1 cellular context compared by ENCODE assay signal in the genomic region with DNA sequence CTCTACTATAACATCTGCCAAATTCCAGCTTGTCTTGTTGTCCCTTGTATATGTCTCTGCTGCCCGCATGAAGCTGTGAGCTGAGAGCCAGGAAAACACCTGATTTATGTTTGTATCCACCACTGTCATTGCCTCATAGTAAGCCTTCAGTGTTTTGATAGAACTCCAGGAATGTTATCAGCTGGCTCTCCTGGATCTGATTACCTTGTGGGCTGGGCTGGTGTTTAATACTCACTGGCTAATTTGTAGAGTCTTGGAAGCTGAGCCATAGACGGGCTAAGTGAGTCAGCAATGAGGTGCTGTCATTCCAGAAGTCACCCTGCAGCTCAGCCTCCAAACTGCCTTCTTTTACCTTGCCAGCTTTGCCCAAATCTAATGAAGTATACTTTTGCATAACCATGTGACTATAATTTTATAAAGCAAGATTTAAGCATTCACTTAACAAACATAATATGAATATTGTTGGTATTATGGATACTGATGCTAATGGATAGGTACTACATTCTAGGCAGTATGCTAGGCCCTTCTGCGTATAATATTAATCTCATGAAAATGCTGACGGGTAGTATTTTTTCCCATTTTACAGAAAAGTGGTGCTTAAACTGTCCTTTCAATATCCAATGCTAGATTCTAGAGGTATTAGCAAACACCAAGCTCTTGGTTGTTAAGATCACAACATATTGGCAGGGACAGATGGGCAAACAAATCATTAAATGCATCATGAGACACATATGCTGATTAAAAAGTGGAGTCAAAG.
A peak's percentile ranks its signal among the peaks of the same experiment; 100 is the strongest.
TF ChIP-seq lines count a peak whose summit lies in the region.

No MANE protein-coding gene starts in this region.

TF ChIP-seq in K562, 482 proteins besides CTCF, POLR2A, EP300 and RAD21 (continued from another document and continues in another):
- TF ChIP-seq CUX1 (CRISPR knock-in tag; IDR thresholded peaks at IDR 0.05) = no peak
- TF ChIP-seq PHB (CRISPR knock-in tag; IDR thresholded peaks at IDR 0.05) = no peak
- TF ChIP-seq PKNOX1 (IDR thresholded peaks at IDR 0.05) = peak; percentile 51; the same call in 1 of the 2 replicates
- TF ChIP-seq TCF15 (CRISPR knock-in tag; IDR thresholded peaks at IDR 0.05) = no peak
- no peak for TF ChIP-seq ZNF280B (CRISPR knock-in tag; IDR thresholded peaks at IDR 0.05)
- no peak for TF ChIP-seq PURB (CRISPR knock-in tag; IDR thresholded peaks at IDR 0.05; ENCODE audit: low read depth)
- TF ChIP-seq DACH1 (IDR thresholded peaks at IDR 0.05; ENCODE audit: partially characterized antibody) = peak; percentile 25
- TF ChIP-seq RBM34 (IDR thresholded peaks at IDR 0.05; ENCODE audit: borderline replicate concordance, insufficient read depth, low read length) = no peak
- peak; percentile 75 for TF ChIP-seq TEAD4 (IDR thresholded peaks at IDR 0.05; ENCODE audit: low read length)
- no peak for TF ChIP-seq TEAD4 (CRISPR knock-in tag; IDR thresholded peaks at IDR 0.05; ENCODE audit: borderline replicate concordance)
- no peak for TF ChIP-seq FOXP1 (CRISPR knock-in tag; IDR thresholded peaks at IDR 0.05)
- no peak for TF ChIP-seq ZKSCAN8 (CRISPR knock-in tag; IDR thresholded peaks at IDR 0.05)
- TF ChIP-seq HNRNPK (IDR thresholded peaks at IDR 0.05; ENCODE audit: low read depth, low read length, poor library complexity, severe bottlenecking) = no peak
- no peak for TF ChIP-seq ZNF785 (CRISPR knock-in tag; IDR thresholded peaks at IDR 0.05)
- TF ChIP-seq, protein P1, sequence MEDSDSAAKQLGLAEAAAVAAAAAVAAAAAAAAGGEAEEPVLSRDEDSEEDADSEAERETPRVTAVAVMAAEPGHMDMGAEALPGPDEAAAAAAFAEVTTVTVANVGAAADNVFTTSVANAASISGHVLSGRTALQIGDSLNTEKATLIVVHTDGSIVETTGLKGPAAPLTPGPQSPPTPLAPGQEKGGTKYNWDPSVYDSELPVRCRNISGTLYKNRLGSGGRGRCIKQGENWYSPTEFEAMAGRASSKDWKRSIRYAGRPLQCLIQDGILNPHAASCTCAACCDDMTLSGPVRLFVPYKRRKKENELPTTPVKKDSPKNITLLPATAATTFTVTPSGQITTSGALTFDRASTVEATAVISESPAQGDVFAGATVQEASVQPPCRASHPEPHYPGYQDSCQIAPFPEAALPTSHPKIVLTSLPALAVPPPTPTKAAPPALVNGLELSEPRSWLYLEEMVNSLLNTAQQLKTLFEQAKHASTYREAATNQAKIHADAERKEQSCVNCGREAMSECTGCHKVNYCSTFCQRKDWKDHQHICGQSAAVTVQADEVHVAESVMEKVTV (CRISPR knock-in tag; IDR thresholded peaks at IDR 0.05) = no peak
- TF ChIP-seq, protein P2, sequence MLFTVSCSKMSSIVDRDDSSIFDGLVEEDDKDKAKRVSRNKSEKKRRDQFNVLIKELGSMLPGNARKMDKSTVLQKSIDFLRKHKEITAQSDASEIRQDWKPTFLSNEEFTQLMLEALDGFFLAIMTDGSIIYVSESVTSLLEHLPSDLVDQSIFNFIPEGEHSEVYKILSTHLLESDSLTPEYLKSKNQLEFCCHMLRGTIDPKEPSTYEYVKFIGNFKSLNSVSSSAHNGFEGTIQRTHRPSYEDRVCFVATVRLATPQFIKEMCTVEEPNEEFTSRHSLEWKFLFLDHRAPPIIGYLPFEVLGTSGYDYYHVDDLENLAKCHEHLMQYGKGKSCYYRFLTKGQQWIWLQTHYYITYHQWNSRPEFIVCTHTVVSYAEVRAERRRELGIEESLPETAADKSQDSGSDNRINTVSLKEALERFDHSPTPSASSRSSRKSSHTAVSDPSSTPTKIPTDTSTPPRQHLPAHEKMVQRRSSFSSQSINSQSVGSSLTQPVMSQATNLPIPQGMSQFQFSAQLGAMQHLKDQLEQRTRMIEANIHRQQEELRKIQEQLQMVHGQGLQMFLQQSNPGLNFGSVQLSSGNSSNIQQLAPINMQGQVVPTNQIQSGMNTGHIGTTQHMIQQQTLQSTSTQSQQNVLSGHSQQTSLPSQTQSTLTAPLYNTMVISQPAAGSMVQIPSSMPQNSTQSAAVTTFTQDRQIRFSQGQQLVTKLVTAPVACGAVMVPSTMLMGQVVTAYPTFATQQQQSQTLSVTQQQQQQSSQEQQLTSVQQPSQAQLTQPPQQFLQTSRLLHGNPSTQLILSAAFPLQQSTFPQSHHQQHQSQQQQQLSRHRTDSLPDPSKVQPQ (CRISPR knock-in tag; IDR thresholded peaks at IDR 0.05; ENCODE audit: borderline replicate concordance) = no peak
- no peak for TF ChIP-seq MYBL2 (IDR thresholded peaks at IDR 0.05; ENCODE audit: low read depth)
- TF ChIP-seq MYBL2 (CRISPR knock-in tag; IDR thresholded peaks at IDR 0.05; ENCODE audit: borderline replicate concordance) = no peak
- peak; percentile 78 for TF ChIP-seq C11orf30 (IDR thresholded peaks at IDR 0.05; ENCODE audit: low read depth)
- 0 out of 2 replicates have a peak, but pooled peaks have one; percentile 15 for TF ChIP-seq CBFA2T2 (conservative IDR thresholded peaks at IDR 0.05)
- TF ChIP-seq ATF3 (IDR thresholded peaks at IDR 0.05) = 0 out of 2 replicates have a peak, but pooled peaks have one; percentile 33
- no peak for TF ChIP-seq ATF3 (CRISPR knock-in tag; conservative IDR thresholded peaks at IDR 0.05)
- TF ChIP-seq ARID1B (IDR thresholded peaks at IDR 0.05) = peak; percentile 45
- peak; percentile 49; the same call in 1 of the 2 replicates for TF ChIP-seq CBFA2T3 (IDR thresholded peaks at IDR 0.05)
- no peak for TF ChIP-seq ZNF589 (CRISPR knock-in tag; IDR thresholded peaks at IDR 0.05; ENCODE audit: low read depth)
- TF ChIP-seq BCOR (IDR thresholded peaks at IDR 0.05) = no peak
- no peak for TF ChIP-seq GATAD2A (IDR thresholded peaks at IDR 0.05)
- no peak for TF ChIP-seq ZNF24 (IDR thresholded peaks at IDR 0.05)
- TF ChIP-seq, protein P3, sequence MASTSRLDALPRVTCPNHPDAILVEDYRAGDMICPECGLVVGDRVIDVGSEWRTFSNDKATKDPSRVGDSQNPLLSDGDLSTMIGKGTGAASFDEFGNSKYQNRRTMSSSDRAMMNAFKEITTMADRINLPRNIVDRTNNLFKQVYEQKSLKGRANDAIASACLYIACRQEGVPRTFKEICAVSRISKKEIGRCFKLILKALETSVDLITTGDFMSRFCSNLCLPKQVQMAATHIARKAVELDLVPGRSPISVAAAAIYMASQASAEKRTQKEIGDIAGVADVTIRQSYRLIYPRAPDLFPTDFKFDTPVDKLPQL (IDR thresholded peaks at IDR 0.05; ENCODE audit: extremely low read depth, insufficient read length) = no peak
- no peak for TF ChIP-seq SMARCA4 (IDR thresholded peaks at IDR 0.05)
- peak; percentile 56 for TF ChIP-seq TCF3 (CRISPR knock-in tag; IDR thresholded peaks at IDR 0.05)
- no peak for TF ChIP-seq EP400 (IDR thresholded peaks at IDR 0.05)
- TF ChIP-seq ZFP30 (CRISPR knock-in tag; IDR thresholded peaks at IDR 0.05; ENCODE audit: borderline replicate concordance) = no peak
- TF ChIP-seq TSC22D4 (tag; IDR thresholded peaks at IDR 0.05) = no peak
- no peak for TF ChIP-seq RUNX1 (IDR thresholded peaks at IDR 0.05; ENCODE audit: low read depth)
- no peak for TF ChIP-seq RBM14 (IDR thresholded peaks at IDR 0.05; ENCODE audit: borderline replicate concordance, insufficient read depth, low read depth, low read length)
- TF ChIP-seq ZNF316 (IDR thresholded peaks at IDR 0.05) = peak; percentile 87
- TF ChIP-seq MAFF (IDR thresholded peaks at IDR 0.05; ENCODE audit: low read length) = peak; percentile 71; the same call in 1 of the 2 replicates
- no peak for TF ChIP-seq CREB1 (IDR thresholded peaks at IDR 0.05)
- no peak for TF ChIP-seq CREB1 (CRISPR knock-in tag; IDR thresholded peaks at IDR 0.05)
- peak; percentile 57 for TF ChIP-seq MEIS2 (IDR thresholded peaks at IDR 0.05; ENCODE audit: partially characterized antibody)
- no peak for TF ChIP-seq MLLT1 (IDR thresholded peaks at IDR 0.05)
- TF ChIP-seq ZBTB8A (IDR thresholded peaks at IDR 0.05; ENCODE audit: partially characterized antibody) = no peak
- TF ChIP-seq RCOR1 (IDR thresholded peaks at IDR 0.05; ENCODE audit: borderline replicate concordance in 1 of 2, low read depth in 2 of 2, low read length in 2 of 2) = peak in 1 of 2 experiments; percentile 50; a peak in 1 of 4 replicates
- 0 out of 2 replicates have a peak, but pooled peaks have one; percentile 30 for TF ChIP-seq CTBP1 (IDR thresholded peaks at IDR 0.05; ENCODE audit: borderline replicate concordance)
- TF ChIP-seq CREBBP (IDR thresholded peaks at IDR 0.05; ENCODE audit: low read depth, low read length) = no peak
- TF ChIP-seq ZNF57 (CRISPR knock-in tag; IDR thresholded peaks at IDR 0.05) = no peak
- TF ChIP-seq KAT7 (CRISPR knock-in tag; IDR thresholded peaks at IDR 0.05; ENCODE audit: borderline replicate concordance) = no peak
- no peak for TF ChIP-seq ZNF507 (tag; conservative IDR thresholded peaks at IDR 0.05)
- TF ChIP-seq NR2F6 (CRISPR knock-in tag; IDR thresholded peaks at IDR 0.05) = no peak
- no peak for TF ChIP-seq ZNF324 (CRISPR knock-in tag; IDR thresholded peaks at IDR 0.05)
